Comparison of ENCODE assay signal across 22 cellular contexts in genomic region chr3:38472342-38472741, GRCh38. TPM values are rescaled to one million over a fixed set of nuclear protein-coding genes. Genes with fewer than 3 reads are reported as not detected.
DNase-seq lines count a peak whose midpoint lies in the region; ATAC-seq and TF ChIP-seq lines count a peak whose summit lies in the region.
"Had no signal": no experiment of that assay in that cellular context is flagged by ENCODE, and none has a peak within 500 bp of the region (broad histone marks: within the 10 kb centered on the region; RNA-seq: fewer than 3 reads in every experiment).

No MANE protein-coding gene starts in this region.

- H3K9me3 Mint-ChIP-seq in stimulated activated naive CD8-positive, alpha-beta T cell treated with anti-CD3 and anti-CD28 coated beads, Interleukin-15, amount 100 ng/mL, for 72 hours: peaks cover 21 to 26% of the 10 kb centered on the region in 2 donors
- H3K9me3 Mint-ChIP-seq in osteocyte (ENCODE audit: unreplicated experiment): peaks cover 26% of the 10 kb centered on the region

- peak; percentile 35 for ATAC-seq in stimulated activated naive CD8-positive, alpha-beta T cell treated with anti-CD3 and anti-CD28 coated beads, Interleukin-15, amount 100 ng/mL, for 72 hours
- no peak for ATAC-seq in stimulated activated naive CD8-positive, alpha-beta T cell treated with anti-CD3 and anti-CD28 coated beads, Interleukin-15, Interleukin-2, amounts not matched to agents 100 U/mL and 50 U/mL, for 24 hours
- ATAC-seq in foreskin keratinocyte: peak; percentile 8
- ATAC-seq: CD8-positive, alpha-beta T cell; PC-3 had no signal

- H3K36me3 Mint-ChIP-seq in osteocyte (ENCODE audit: unreplicated experiment): peaks cover 14% of the 10 kb centered on the region

- DNase-seq in stimulated activated naive CD8-positive, alpha-beta T cell treated with anti-CD3 and anti-CD28 coated beads, Interleukin-15, amount 100 ng/mL, for 72 hours: no peak
- no peak for DNase-seq in stimulated activated naive CD8-positive, alpha-beta T cell treated with anti-CD3 and anti-CD28 coated beads, Interleukin-15, Interleukin-2, amounts not matched to agents 100 U/mL and 50 U/mL, for 24 hours
- no peak for DNase-seq in foreskin keratinocyte
- peak; percentile 81 for DNase-seq in osteocyte (ENCODE audit: extremely low spot score, unreplicated experiment)
- DNase-seq in NCI-H1436 (lab: John Stamatoyannopoulos, UW): no peak
- no peak for DNase-seq in NCI-H2107 treated with DMSO at 0.1 percent for 48 hours (lab: John Stamatoyannopoulos, UW; ENCODE audit: unreplicated experiment)
- no peak for DNase-seq in SHP77 (lab: John Stamatoyannopoulos, UW)
- DNase-seq: C1 segment of cervical spinal cord; Caco-2; CD8-positive, alpha-beta T cell; H7; Karpas-422; NCI-H1092; NCI-H1417 treated with DMSO at 0.1 percent for 48 hours; NCI-H187; NCI-H2107; NCI-H446; NCI-H524 treated with DMSO at 0.1 percent for 48 hours; NCI-H82; NK-92 treated with Interleukin-12 subunit alpha and Interleukin-12 subunit beta, amount 100 ng/mL, for 24 hours; PC-3; SJCRH30 had no signal

- no peaks in the 10 kb centered on the region for H3K27me3 ChIP-seq in foreskin keratinocyte
- H3K27me3 ChIP-seq: SJCRH30 had no signal

- no peaks in the 10 kb centered on the region for H3K27me3 Mint-ChIP-seq in stimulated activated naive CD8-positive, alpha-beta T cell treated with anti-CD3 and anti-CD28 coated beads, Interleukin-15, amount 100 ng/mL, for 72 hours
- no peaks in the 10 kb centered on the region for H3K27me3 Mint-ChIP-seq in osteocyte (ENCODE audit: unreplicated experiment)

- no peaks in the 10 kb centered on the region for H3K4me1 ChIP-seq in foreskin keratinocyte
- H3K4me1 ChIP-seq: Caco-2, SJCRH30 had no signal

- peaks cover 18% of the 10 kb centered on the region for H3K4me1 Mint-ChIP-seq in stimulated activated naive CD8-positive, alpha-beta T cell treated with anti-CD3 and anti-CD28 coated beads, Interleukin-15, amount 100 ng/mL, for 72 hours
- peaks cover 9% of the 10 kb centered on the region for H3K4me1 Mint-ChIP-seq in osteocyte (ENCODE audit: unreplicated experiment)

- H3K27ac ChIP-seq in foreskin keratinocyte: no peak overlapping the region
- H3K27ac ChIP-seq: SJCRH30 had no signal

- H3K27ac Mint-ChIP-seq in stimulated activated naive CD8-positive, alpha-beta T cell treated with anti-CD3 and anti-CD28 coated beads, Interleukin-15, amount 100 ng/mL, for 72 hours: peak overlapping the region in 1 of 2 donors; percentile 11
- no peak overlapping the region for H3K27ac Mint-ChIP-seq in osteocyte (ENCODE audit: unreplicated experiment)

- no peak overlapping the region for H3K4me3 Mint-ChIP-seq in stimulated activated naive CD8-positive, alpha-beta T cell treated with anti-CD3 and anti-CD28 coated beads, Interleukin-15, amount 100 ng/mL, for 72 hours
- H3K4me3 Mint-ChIP-seq in osteocyte (ENCODE audit: unreplicated experiment): no peak overlapping the region
- H3K4me3 Mint-ChIP-seq: CD8-positive, alpha-beta T cell had no signal

- TF ChIP-seq CTCF in foreskin keratinocyte (conservative IDR thresholded peaks at IDR 0.05) (no peak), osteocyte (IDR thresholded peaks at IDR 0.05) (no peak)

RNA-seq across cellular contexts. Expression of gene ACVR2B, which starts 18.7 kb away (rescaled TPM):
- 2.3 and 2.5 TPM in 2 replicates for total RNA-seq in foreskin keratinocyte
- 0.66 and 0.87 TPM in 2 replicates for polyA plus RNA-seq in foreskin keratinocyte
- 9.4 and 10.3 TPM in 2 replicates for total RNA-seq in osteocyte

RNA-seq across cellular contexts. Expression of gene EXOG, which starts 23.8 kb away (rescaled TPM):
- 9.2 and 9.3 TPM in 2 replicates for total RNA-seq in foreskin keratinocyte
- polyA plus RNA-seq in foreskin keratinocyte: 5.5 and 5.8 TPM in 2 replicates
- total RNA-seq in osteocyte: 17.9 and 18.4 TPM in 2 replicates
